In the genomic region with DNA sequence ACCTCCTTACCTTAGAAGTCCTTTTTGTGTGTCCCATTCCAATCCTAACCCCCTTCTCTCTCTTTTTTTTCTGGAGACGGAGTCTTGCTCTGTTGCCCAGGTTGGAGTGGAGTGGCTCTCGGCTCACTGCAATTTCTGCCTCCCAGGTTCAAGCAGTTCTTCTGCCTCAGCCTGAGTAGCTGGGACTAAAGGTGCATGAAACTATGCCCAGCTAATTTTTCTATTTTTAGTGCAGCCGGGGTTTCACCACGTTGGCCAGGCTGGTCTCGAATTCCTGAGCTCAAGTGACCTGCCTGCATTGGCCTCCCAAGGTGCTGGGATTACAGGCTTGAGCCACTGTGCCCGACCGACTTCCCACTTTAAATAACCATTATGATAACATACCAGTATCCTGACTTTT, we compare ENCODE assay signal across 21 cellular contexts. TPM values are rescaled to one million over a fixed set of nuclear protein-coding genes. Genes with fewer than 3 reads are reported as not detected.
DNase-seq lines count a peak whose midpoint lies in the region; ATAC-seq and TF ChIP-seq lines count a peak whose summit lies in the region.
"Had no signal": no experiment of that assay in that cellular context is flagged by ENCODE, and none has a peak within 500 bp of the region (broad histone marks: within the 10 kb centered on the region; RNA-seq: fewer than 3 reads in every experiment).

No MANE protein-coding gene starts in this region.

- WGBS in heart right ventricle, 2 donors: 52 to 59% methylated on average over 7 of the region's 7 CpGs
- WGBS in psoas muscle, 3 donors: 23 to 38% (median 32%) methylated on average over 7 of the region's 7 CpGs

- H3K27me3 ChIP-seq in Karpas-422 (ENCODE audit: low read length) (no peaks in the 10 kb centered on the region), heart right ventricle (no peaks in the 10 kb centered on the region), right atrium auricular region (no peaks in the 10 kb centered on the region), psoas muscle (ENCODE audit: insufficient read depth in 3 of 3, low read length in 2 of 3) (no peaks in the 10 kb centered on the region)
- H3K27me3 ChIP-seq: BLaER1 had no signal

- intact Hi-C loops in heart right ventricle (cut with DNase I): loop anchor here in 4 of 10 donors (10.0 kb wide), 2 partner anchors 57 to 107 kb away; no protein-coding TSS in a partner anchor
- intact Hi-C loops in psoas muscle (cut with DNase I): no loop called here

- no peak overlapping the region for H3K4me3 ChIP-seq in Karpas-422 (ENCODE audit: low read length)
- H3K4me3 ChIP-seq in heart right ventricle: no peak overlapping the region
- no peak overlapping the region for H3K4me3 ChIP-seq in right atrium auricular region
- H3K4me3 ChIP-seq in psoas muscle: peak overlapping the region; percentile 58
- H3K4me3 ChIP-seq: BLaER1, GM23248 had no signal

- H2AFZ ChIP-seq in Karpas-422 (ENCODE audit: low read length): no peak overlapping the region
- H2AFZ ChIP-seq: GM23248 had no signal

- no peak for DNase-seq in Karpas-422
- no peak for DNase-seq in heart right ventricle
- DNase-seq in right atrium auricular region (ENCODE audit: low spot score): no peak
- DNase-seq in psoas muscle: peak in 1 of 2 donors; percentile 72
- DNase-seq in activated naive CD4-positive, alpha-beta T cell treated with anti-CD3 and anti-CD28 coated beads, Interleukin-2, amount 50 U/mL, for 16 hours: no peak
- no peak for DNase-seq in NCI-H2196 treated with DMSO at 0.1 percent for 48 hours (lab: John Stamatoyannopoulos, UW; ENCODE audit: unreplicated experiment)
- DNase-seq: 8988T; Calu3; CD4-positive, alpha-beta memory T cell; DMS79 treated with DMSO at 0.1 percent for 48 hours; GF-D8; GM23248; HFFc6; IMR-90 had no signal

- H3K4me2 ChIP-seq in Karpas-422 (ENCODE audit: low read depth, low read length, poor library complexity, severe bottlenecking): no peak overlapping the region
- H3K4me2 ChIP-seq: BLaER1 had no signal

- H3K79me2 ChIP-seq in Karpas-422 (ENCODE audit: low read length): peaks cover 99% of the 10 kb centered on the region

- no peaks in the 10 kb centered on the region for H3K9me2 ChIP-seq in Karpas-422 (replicated peaks; ENCODE audit: insufficient read depth, low read length)

- ATAC-seq in heart right ventricle: peak; percentile 48 to 91 (median 68)
- peak; percentile 82 to 87 (median 84) for ATAC-seq in psoas muscle
- no peak for ATAC-seq in GM18907 (IDR thresholded peaks at IDR 0.05; ENCODE audit: unreplicated experiment)
- no peak for ATAC-seq in HG02981 (IDR thresholded peaks at IDR 0.05; ENCODE audit: unreplicated experiment)
- ATAC-seq: HCT116 had no signal

- H3K9me3 ChIP-seq in Karpas-422 (ENCODE audit: low read length) (no peaks in the 10 kb centered on the region), heart right ventricle (no peaks in the 10 kb centered on the region), right atrium auricular region (no peaks in the 10 kb centered on the region), psoas muscle (no peaks in the 10 kb centered on the region)

- peaks cover 24% of the 10 kb centered on the region; the same call in 1 of the 2 replicates for H4K20me1 ChIP-seq in Karpas-422 (ENCODE audit: insufficient read depth, low read depth, low read length)
- H4K20me1 ChIP-seq: BLaER1 had no signal

- H3K4me1 ChIP-seq in Karpas-422 (ENCODE audit: low read length): peaks cover 93% of the 10 kb centered on the region
- H3K4me1 ChIP-seq in heart right ventricle: peaks cover 0 to 33% (median 0%) of the 10 kb centered on the region in 9 donors
- H3K4me1 ChIP-seq in right atrium auricular region: peaks cover 0 to 10% of the 10 kb centered on the region in 2 donors
- peaks cover 39% of the 10 kb centered on the region for H3K4me1 ChIP-seq in psoas muscle

- TF ChIP-seq CTCF in heart right ventricle (IDR thresholded peaks at IDR 0.05): no peak
- TF ChIP-seq CTCF in right atrium auricular region (IDR thresholded peaks at IDR 0.05): no peak
- TF ChIP-seq CTCF in psoas muscle (IDR thresholded peaks at IDR 0.05): no peak

- 0 out of 2 replicates have a peak overlapping the region, but pooled peaks have one; percentile 7 for H3K27ac ChIP-seq in Karpas-422 (ENCODE audit: low read length)
- peak overlapping the region in 7 of 10 donors; percentile 1 to 66 (median 51) for H3K27ac ChIP-seq in heart right ventricle
- H3K27ac ChIP-seq in right atrium auricular region: peak overlapping the region; percentile 16 to 65
- H3K27ac ChIP-seq in psoas muscle: peak overlapping the region; percentile 77
- H3K27ac ChIP-seq: BLaER1, GM23248 had no signal

- no peak overlapping the region for H3K9ac ChIP-seq in Karpas-422 (ENCODE audit: low read length)
- H3K9ac ChIP-seq: BLaER1, GM23248 had no signal

- H3K36me3 ChIP-seq in Karpas-422 (ENCODE audit: insufficient read depth, low read length) (peaks cover 62% of the 10 kb centered on the region), heart right ventricle (peaks cover 0 to 12% (median 0%) of the 10 kb centered on the region in 9 donors), right atrium auricular region (peaks cover 4% of the 10 kb centered on the region), psoas muscle (ENCODE audit: insufficient read depth in 1 of 2, low read depth in 1 of 2) (peaks cover 0 to 4% of the 10 kb centered on the region in 2 donors)

RNA-seq across cellular contexts. Expression of a gene that starts 17.5 kb away (rescaled TPM):
- 134 and 164 TPM in 2 replicates for total RNA-seq in Karpas-422 (2014; rRNA removed; shearing (Covaris generic); ENCODE audit: low replicate concordance)
- total RNA-seq in heart right ventricle (10 to 100 TPM; 49.1 to 68.4 (median 55.2) TPM), right atrium auricular region (10 to 100 TPM; 38.1 to 56.7 TPM), psoas muscle (100 to 1,000 TPM in 1 of 4 donors, 10 to 100 TPM in 3; 61.5 to 129 (median 87.1) TPM)
- polyA plus RNA-seq in heart right ventricle (10 to 100 TPM; 13.5 to 17.0 TPM), psoas muscle (10 to 100 TPM; 33.9 to 69.8 (median 57.3) TPM)

RNA-seq across cellular contexts. Expression of a gene that starts 49.6 kb away (rescaled TPM):
- 4.1 and 18.4 TPM in 2 replicates for total RNA-seq in Karpas-422 (2014; rRNA removed; shearing (Covaris generic); ENCODE audit: low replicate concordance)
- total RNA-seq in heart right ventricle (not detected), right atrium auricular region (not detected), psoas muscle (1 to 10 TPM in 2 of 4 donors, under 1 TPM in 2; 0.57 to 7.7 (median 1.6) TPM)
- polyA plus RNA-seq in heart right ventricle (under 1 TPM in 1 of 2 donors, not detected in 1; 0.09 TPM), psoas muscle (under 1 TPM in 2 of 3 donors, not detected in 1; 0.61 to 0.90 TPM)
- total RNA-seq: A673; Calu3; CD4-positive, alpha-beta memory T cell; GM23248; HFFc6; IMR-90 had no signal
- polyA plus RNA-seq: AG04450; CD14-positive monocyte; CD4-positive, alpha-beta memory T cell; GM23248 had no signal

Comparison
In these comparisons a context has a peak if more than half of its experiments do, and no peak if none do; other contexts are left out.
1. H3K27ac ChIP-seq: peak in every context shown above with its lines; median percentile 77 in psoas muscle; 51 in heart right ventricle; 40 in right atrium auricular region; 7 in Karpas-422.
2. ATAC-seq: peak in heart right ventricle (8 of 8) and psoas muscle (4 of 4); none in GM18907 (single experiment) and HG02981 (single experiment).